ENCODE assay signal across 1 cellular context in the genomic region with DNA sequence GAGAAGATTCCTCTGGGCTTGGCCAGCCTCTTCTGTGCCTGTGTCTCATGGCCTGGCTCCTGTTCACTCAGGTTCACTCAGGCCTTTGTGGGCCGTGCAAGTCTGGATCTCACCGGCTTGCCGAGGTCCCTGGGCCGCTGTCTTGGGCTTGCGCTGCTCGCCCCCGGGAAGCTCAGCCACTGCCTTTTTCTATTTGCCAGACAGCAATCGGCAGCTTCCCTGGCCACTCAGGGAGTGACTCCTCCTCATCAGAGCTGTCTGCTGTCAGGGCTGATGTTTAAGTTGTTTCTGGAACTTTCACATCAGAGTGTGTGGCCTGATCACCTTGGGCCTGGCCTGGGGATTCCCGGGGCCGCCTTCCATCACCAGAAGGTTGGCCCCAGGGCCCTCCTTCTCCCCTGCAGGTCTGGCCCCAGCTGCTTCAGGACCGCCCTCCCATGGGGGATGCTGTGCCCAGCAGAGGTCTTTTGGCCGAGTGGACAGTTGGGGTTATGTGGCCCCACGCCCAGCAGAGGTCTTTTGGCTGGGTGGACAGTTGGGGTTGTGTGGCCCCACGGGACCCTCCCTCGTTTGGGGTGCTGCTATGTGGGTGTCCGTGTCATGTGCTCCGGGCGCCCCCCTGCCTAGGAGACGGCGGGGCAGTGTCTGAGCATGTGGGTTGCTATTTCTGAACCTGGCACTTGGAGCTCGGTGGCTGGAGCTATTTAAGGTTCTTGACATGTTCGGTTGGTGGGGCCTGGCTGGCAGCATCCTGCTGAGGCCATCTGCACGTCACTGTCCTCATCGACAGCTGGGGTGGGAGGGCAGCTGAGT.
TF ChIP-seq lines count a peak whose summit lies in the region.

No MANE protein-coding gene starts in this region.

TF ChIP-seq in IMR-90, 13 proteins besides CTCF, POLR2A, EP300 and RAD21 (continued from another document):
- TF ChIP-seq, protein P1, sequence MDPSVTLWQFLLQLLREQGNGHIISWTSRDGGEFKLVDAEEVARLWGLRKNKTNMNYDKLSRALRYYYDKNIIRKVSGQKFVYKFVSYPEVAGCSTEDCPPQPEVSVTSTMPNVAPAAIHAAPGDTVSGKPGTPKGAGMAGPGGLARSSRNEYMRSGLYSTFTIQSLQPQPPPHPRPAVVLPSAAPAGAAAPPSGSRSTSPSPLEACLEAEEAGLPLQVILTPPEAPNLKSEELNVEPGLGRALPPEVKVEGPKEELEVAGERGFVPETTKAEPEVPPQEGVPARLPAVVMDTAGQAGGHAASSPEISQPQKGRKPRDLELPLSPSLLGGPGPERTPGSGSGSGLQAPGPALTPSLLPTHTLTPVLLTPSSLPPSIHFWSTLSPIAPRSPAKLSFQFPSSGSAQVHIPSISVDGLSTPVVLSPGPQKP (IDR thresholded peaks at IDR 0.05; ENCODE audit: borderline replicate concordance, low read depth, low read length) = no peak
- TF ChIP-seq NFE2L2 (IDR thresholded peaks at IDR 0.05; ENCODE audit: low read depth, low read length) = no peak
- no peak for TF ChIP-seq SMC3 (IDR thresholded peaks at IDR 0.05; ENCODE audit: low read depth, low read length)
- no peak for TF ChIP-seq CEBPB (IDR thresholded peaks at IDR 0.05; ENCODE audit: low read depth, low read length)
- TF ChIP-seq MXI1 (IDR thresholded peaks at IDR 0.05; ENCODE audit: borderline replicate concordance, low read depth, low read length) = no peak
- TF ChIP-seq CHD1 (IDR thresholded peaks at IDR 0.05; ENCODE audit: low read depth, low read length) = no peak
- no peak for TF ChIP-seq MAZ (IDR thresholded peaks at IDR 0.05; ENCODE audit: borderline replicate concordance, low read depth, low read length)
- TF ChIP-seq MAFK (IDR thresholded peaks at IDR 0.05; ENCODE audit: low read depth, low read length) = no peak
- no peak for TF ChIP-seq RCOR1 (IDR thresholded peaks at IDR 0.05; ENCODE audit: insufficient replicate concordance, low read length)
- no peak for TF ChIP-seq RFX5 (IDR thresholded peaks at IDR 0.05; ENCODE audit: low read depth, low read length)
- TF ChIP-seq, protein P2, sequence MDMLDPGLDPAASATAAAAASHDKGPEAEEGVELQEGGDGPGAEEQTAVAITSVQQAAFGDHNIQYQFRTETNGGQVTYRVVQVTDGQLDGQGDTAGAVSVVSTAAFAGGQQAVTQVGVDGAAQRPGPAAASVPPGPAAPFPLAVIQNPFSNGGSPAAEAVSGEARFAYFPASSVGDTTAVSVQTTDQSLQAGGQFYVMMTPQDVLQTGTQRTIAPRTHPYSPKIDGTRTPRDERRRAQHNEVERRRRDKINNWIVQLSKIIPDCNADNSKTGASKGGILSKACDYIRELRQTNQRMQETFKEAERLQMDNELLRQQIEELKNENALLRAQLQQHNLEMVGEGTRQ (IDR thresholded peaks at IDR 0.05; ENCODE audit: low read depth, low read length) = no peak
